ENCODE assay signal across 2 cellular contexts in the genomic region with DNA sequence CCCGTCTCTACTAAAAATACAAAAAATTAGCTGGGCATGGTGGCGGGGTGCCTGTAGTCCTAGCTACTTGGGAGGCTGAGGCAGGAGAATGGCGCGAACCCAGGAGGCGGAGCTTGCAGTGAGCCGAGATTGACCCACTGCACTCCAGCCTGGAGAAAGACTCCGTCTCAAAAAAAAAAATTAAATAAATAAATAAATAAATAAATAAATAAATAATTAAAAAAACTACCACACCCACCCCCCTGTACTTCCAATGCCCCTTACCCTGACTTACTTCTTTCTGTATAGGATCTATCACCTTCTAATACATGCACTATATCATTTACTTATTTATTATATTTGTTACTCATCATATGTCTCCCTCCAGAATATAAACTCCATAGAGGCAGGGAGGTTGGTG. TPM values are rescaled to one million over a fixed set of nuclear protein-coding genes. Genes with fewer than 3 reads are reported as not detected.
DNase-seq lines count a peak whose midpoint lies in the region; ATAC-seq and TF ChIP-seq lines count a peak whose summit lies in the region.
"Not testable (repeated sequence)": the region's sequence is repeated elsewhere in the genome, so short reads cannot be mapped to it uniquely, and the experiment has no call there.

No MANE protein-coding gene starts in this region.

- H3K9me3 Mint-ChIP-seq in GM23338: not testable (repeated sequence)

- not testable (repeated sequence) for H3K27me3 ChIP-seq in GM23338 (ENCODE audit: insufficient read depth)

- H3K27me3 Mint-ChIP-seq in GM23338 (ENCODE audit: insufficient read depth, low read depth, poor library complexity): not testable (repeated sequence)

- POLR2A ChIA-PET in HEK293 (lab: Yijun Ruan, JAX): not testable (repeated sequence)

- H3K4me1 ChIP-seq in GM23338 (ENCODE audit: insufficient read depth); HEK293 (ENCODE audit: control insufficient read depth, insufficient read depth, low read length): not testable (repeated sequence)

- 0 out of 2 replicates have a peak overlapping the region, but pooled peaks have one; percentile 53 for H2AFZ ChIP-seq in GM23338

- TF ChIP-seq CTCF in GM23338 (conservative IDR thresholded peaks at IDR 0.05; ENCODE audit: low read depth in 2 of 2); HEK293 (tag by site-specific recombination; IDR thresholded peaks at IDR 0.05): not testable (repeated sequence)

- not testable (repeated sequence) for DNase-seq in GM23338 (ENCODE audit: low spot score)

- H3K27ac Mint-ChIP-seq in GM23338: not testable (repeated sequence)

- H3K9me3 ChIP-seq in HEK293 (ENCODE audit: control insufficient read depth, insufficient read depth, low read depth, low read length): not testable (repeated sequence)

- not testable (repeated sequence) for H3K79me2 ChIP-seq in GM23338 (replicated peaks; ENCODE audit: insufficient read depth)

- not testable (repeated sequence) for H3K4me3 Mint-ChIP-seq in GM23338

- not testable (repeated sequence) for H3K4me3 ChIP-seq in GM23338; HEK293 (ENCODE audit: low read depth, low read length)

- not testable (repeated sequence) for H3K36me3 ChIP-seq in GM23338 (ENCODE audit: insufficient read depth); HEK293 (ENCODE audit: control insufficient read depth in 2 of 2, insufficient read depth in 1 of 2, low read length in 2 of 2)

- not testable (repeated sequence) for H3F3A ChIP-seq in GM23338 (replicated peaks; ENCODE audit: low read depth)

- H3K27ac ChIP-seq in GM23338 (ENCODE audit: low read depth); HEK293 (ENCODE audit: extremely low read depth, low read depth, low read length): not testable (repeated sequence)

- not testable (repeated sequence) for H3K4me2 ChIP-seq in GM23338

- CTCF ChIA-PET in HEK293 (lab: Yijun Ruan, JAX): not testable (repeated sequence)

- H3K9me2 ChIP-seq in GM23338 (ENCODE audit: insufficient read depth): not testable (repeated sequence)

- H3K36me3 Mint-ChIP-seq in GM23338 (ENCODE audit: low read depth): not testable (repeated sequence)

- not testable (repeated sequence) for H3K4me1 Mint-ChIP-seq in GM23338

- H4K20me1 ChIP-seq in GM23338 (replicated peaks; ENCODE audit: insufficient read depth): not testable (repeated sequence)

- not testable (repeated sequence) for ATAC-seq in GM23338

TF ChIP-seq in HEK293, 187 proteins besides CTCF, POLR2A, EP300 and RAD21:
- TF ChIP-seq ZBTB8A (tag by site-specific recombination; IDR thresholded peaks at IDR 0.05) (0 out of 2 replicates have a peak, but pooled peaks have one; percentile 19), ZNF623 (tag by site-specific recombination; IDR thresholded peaks at IDR 0.05) (peak; percentile 43; the same call in 1 of the 2 replicates), ZNF426 (tag by site-specific recombination; IDR thresholded peaks at IDR 0.05) (peak; percentile 37), ZNF664 (tag by site-specific recombination; IDR thresholded peaks at IDR 0.05) (0 out of 2 replicates have a peak, but pooled peaks have one; percentile 22), ZNF394 (tag by site-specific recombination; IDR thresholded peaks at IDR 0.05; ENCODE audit: borderline replicate concordance) (peak; percentile 52; the same call in 1 of the 2 replicates), ZNF555 (tag by site-specific recombination; conservative IDR thresholded peaks at IDR 0.05) (peak; percentile 34)
- TF ChIP-seq, protein P1, sequence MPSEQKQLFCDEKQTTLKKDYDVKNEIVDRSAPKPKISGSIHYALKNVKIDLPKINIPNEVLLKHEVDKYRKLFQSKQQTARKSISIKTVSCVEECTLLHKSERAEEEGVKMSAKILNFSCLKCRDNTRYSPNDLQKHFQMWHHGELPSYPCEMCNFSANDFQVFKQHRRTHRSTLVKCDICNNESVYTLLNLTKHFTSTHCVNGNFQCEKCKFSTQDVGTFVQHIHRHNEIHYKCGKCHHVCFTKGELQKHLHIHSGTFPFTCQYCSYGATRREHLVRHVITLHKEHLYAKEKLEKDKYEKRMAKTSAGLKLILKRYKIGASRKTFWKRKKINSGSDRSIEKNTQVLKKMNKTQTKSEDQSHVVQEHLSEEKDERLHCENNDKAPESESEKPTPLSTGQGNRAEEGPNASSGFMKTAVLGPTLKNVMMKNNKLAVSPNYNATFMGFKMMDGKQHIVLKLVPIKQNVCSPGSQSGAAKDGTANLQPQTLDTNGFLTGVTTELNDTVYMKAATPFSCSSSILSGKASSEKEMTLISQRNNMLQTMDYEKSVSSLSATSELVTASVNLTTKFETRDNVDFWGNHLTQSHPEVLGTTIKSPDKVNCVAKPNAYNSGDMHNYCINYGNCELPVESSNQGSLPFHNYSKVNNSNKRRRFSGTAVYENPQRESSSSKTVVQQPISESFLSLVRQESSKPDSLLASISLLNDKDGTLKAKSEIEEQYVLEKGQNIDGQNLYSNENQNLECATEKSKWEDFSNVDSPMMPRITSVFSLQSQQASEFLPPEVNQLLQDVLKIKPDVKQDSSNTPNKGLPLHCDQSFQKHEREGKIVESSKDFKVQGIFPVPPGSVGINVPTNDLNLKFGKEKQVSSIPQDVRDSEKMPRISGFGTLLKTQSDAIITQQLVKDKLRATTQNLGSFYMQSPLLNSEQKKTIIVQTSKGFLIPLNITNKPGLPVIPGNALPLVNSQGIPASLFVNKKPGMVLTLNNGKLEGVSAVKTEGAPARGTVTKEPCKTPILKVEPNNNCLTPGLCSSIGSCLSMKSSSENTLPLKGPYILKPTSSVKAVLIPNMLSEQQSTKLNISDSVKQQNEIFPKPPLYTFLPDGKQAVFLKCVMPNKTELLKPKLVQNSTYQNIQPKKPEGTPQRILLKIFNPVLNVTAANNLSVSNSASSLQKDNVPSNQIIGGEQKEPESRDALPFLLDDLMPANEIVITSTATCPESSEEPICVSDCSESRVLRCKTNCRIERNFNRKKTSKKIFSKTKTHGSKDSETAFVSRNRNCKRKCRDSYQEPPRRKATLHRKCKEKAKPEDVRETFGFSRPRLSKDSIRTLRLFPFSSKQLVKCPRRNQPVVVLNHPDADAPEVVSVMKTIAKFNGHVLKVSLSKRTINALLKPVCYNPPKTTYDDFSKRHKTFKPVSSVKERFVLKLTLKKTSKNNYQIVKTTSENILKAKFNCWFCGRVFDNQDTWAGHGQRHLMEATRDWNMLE (tag by site-specific recombination; conservative IDR thresholded peaks at IDR 0.05; ENCODE audit: low read depth): peak; percentile 54; the same call in 1 of the 2 replicates
- TF ChIP-seq, protein P2, sequence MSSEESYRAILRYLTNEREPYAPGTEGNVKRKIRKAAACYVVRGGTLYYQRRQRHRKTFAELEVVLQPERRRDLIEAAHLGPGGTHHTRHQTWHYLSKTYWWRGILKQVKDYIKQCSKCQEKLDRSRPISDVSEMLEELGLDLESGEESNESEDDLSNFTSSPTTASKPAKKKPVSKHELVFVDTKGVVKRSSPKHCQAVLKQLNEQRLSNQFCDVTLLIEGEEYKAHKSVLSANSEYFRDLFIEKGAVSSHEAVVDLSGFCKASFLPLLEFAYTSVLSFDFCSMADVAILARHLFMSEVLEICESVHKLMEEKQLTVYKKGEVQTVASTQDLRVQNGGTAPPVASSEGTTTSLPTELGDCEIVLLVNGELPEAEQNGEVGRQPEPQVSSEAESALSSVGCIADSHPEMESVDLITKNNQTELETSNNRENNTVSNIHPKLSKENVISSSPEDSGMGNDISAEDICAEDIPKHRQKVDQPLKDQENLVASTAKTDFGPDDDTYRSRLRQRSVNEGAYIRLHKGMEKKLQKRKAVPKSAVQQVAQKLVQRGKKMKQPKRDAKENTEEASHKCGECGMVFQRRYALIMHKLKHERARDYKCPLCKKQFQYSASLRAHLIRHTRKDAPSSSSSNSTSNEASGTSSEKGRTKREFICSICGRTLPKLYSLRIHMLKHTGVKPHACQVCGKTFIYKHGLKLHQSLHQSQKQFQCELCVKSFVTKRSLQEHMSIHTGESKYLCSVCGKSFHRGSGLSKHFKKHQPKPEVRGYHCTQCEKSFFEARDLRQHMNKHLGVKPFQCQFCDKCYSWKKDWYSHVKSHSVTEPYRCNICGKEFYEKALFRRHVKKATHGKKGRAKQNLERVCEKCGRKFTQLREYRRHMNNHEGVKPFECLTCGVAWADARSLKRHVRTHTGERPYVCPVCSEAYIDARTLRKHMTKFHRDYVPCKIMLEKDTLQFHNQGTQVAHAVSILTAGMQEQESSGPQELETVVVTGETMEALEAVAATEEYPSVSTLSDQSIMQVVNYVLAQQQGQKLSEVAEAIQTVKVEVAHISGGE (tag by site-specific recombination; conservative IDR thresholded peaks at IDR 0.05; ENCODE audit: low read depth): peak; percentile 32; the same call in 1 of the 2 replicates

RNA-seq across cellular contexts. Expression of a gene that starts 8.3 kb away (rescaled TPM):
- total RNA-seq in GM23338 (2014; rRNA removed; shearing (Covaris generic)): 18.6 and 20.0 TPM in 2 replicates
- polyA plus RNA-seq in GM23338 (2016; fragmentation: Nextera tagmentation; extraction: Ambion mirVana): 17.1 and 22.1 TPM in 2 replicates
